ENCODE assay signal across 1 cellular context in the genomic region with DNA sequence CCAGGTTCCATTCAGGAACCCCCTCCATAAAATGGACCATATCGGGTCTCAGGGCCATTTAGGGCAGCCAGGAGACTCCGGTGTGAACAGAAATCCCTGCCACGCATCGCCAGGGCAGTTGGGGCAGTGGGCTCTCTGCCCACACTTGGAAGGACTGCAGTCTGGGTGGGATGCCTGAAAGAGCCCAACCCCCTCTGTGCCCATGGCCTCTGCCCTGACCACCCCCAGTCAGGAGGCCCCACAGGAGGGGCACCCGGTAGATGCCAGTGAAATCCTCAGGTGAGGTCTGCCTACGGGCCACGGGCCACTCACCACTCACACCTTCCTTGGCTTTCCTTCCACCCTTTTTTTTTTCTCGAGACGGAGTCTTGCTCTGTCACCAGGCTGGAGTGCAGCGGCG.
A peak's percentile ranks its signal among the peaks of the same experiment; 100 is the strongest.
TF ChIP-seq lines count a peak whose summit lies in the region.

No MANE protein-coding gene starts in this region.

TF ChIP-seq in K562, 482 proteins besides CTCF, POLR2A, EP300 and RAD21:
- TF ChIP-seq TCF7L2 (IDR thresholded peaks at IDR 0.05; ENCODE audit: low read depth, low read length) (no peak), CHD1 (IDR thresholded peaks at IDR 0.05; ENCODE audit: low read length) (no peak), HEY1 (CRISPR knock-in tag; IDR thresholded peaks at IDR 0.05; ENCODE audit: borderline replicate concordance) (no peak), SUPT5H (IDR thresholded peaks at IDR 0.05) (no peak), MCM2 (IDR thresholded peaks at IDR 0.05; ENCODE audit: low read depth) (no peak), NFYB (IDR thresholded peaks at IDR 0.05; ENCODE audit: extremely low read depth, insufficient read length) (no peak), FOXA1 (IDR thresholded peaks at IDR 0.05; ENCODE audit: borderline replicate concordance) (no peak), E2F3 (CRISPR knock-in tag; IDR thresholded peaks at IDR 0.05) (no peak), ETS2 (tag; IDR thresholded peaks at IDR 0.05; ENCODE audit: borderline replicate concordance, poor library complexity, severe bottlenecking) (no peak), HCFC1 (IDR thresholded peaks at IDR 0.05; ENCODE audit: low read depth, low read length) (no peak), POLR2G (IDR thresholded peaks at IDR 0.05; ENCODE audit: low read depth, low read length) (peak; percentile 66), RBFOX2 (IDR thresholded peaks at IDR 0.05; ENCODE audit: low read depth, low read length) (0 out of 2 replicates have a peak, but pooled peaks have one; percentile 19), KLF10 (CRISPR knock-in tag; IDR thresholded peaks at IDR 0.05) (no peak)
- TF ChIP-seq, protein P1, sequence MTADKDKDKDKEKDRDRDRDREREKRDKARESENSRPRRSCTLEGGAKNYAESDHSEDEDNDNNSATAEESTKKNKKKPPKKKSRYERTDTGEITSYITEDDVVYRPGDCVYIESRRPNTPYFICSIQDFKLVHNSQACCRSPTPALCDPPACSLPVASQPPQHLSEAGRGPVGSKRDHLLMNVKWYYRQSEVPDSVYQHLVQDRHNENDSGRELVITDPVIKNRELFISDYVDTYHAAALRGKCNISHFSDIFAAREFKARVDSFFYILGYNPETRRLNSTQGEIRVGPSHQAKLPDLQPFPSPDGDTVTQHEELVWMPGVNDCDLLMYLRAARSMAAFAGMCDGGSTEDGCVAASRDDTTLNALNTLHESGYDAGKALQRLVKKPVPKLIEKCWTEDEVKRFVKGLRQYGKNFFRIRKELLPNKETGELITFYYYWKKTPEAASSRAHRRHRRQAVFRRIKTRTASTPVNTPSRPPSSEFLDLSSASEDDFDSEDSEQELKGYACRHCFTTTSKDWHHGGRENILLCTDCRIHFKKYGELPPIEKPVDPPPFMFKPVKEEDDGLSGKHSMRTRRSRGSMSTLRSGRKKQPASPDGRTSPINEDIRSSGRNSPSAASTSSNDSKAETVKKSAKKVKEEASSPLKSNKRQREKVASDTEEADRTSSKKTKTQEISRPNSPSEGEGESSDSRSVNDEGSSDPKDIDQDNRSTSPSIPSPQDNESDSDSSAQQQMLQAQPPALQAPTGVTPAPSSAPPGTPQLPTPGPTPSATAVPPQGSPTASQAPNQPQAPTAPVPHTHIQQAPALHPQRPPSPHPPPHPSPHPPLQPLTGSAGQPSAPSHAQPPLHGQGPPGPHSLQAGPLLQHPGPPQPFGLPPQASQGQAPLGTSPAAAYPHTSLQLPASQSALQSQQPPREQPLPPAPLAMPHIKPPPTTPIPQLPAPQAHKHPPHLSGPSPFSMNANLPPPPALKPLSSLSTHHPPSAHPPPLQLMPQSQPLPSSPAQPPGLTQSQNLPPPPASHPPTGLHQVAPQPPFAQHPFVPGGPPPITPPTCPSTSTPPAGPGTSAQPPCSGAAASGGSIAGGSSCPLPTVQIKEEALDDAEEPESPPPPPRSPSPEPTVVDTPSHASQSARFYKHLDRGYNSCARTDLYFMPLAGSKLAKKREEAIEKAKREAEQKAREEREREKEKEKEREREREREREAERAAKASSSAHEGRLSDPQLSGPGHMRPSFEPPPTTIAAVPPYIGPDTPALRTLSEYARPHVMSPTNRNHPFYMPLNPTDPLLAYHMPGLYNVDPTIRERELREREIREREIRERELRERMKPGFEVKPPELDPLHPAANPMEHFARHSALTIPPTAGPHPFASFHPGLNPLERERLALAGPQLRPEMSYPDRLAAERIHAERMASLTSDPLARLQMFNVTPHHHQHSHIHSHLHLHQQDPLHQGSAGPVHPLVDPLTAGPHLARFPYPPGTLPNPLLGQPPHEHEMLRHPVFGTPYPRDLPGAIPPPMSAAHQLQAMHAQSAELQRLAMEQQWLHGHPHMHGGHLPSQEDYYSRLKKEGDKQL (CRISPR knock-in tag; IDR thresholded peaks at IDR 0.05; ENCODE audit: borderline replicate concordance), result no peak
- TF ChIP-seq, protein P2, sequence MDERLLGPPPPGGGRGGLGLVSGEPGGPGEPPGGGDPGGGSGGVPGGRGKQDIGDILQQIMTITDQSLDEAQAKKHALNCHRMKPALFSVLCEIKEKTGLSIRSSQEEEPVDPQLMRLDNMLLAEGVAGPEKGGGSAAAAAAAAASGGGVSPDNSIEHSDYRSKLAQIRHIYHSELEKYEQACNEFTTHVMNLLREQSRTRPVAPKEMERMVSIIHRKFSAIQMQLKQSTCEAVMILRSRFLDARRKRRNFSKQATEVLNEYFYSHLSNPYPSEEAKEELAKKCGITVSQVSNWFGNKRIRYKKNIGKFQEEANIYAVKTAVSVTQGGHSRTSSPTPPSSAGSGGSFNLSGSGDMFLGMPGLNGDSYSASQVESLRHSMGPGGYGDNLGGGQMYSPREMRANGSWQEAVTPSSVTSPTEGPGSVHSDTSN (CRISPR knock-in tag; IDR thresholded peaks at IDR 0.05; ENCODE audit: low read depth), result no peak
- TF ChIP-seq, protein P2 (tag; conservative IDR thresholded peaks at IDR 0.05; ENCODE audit: low read depth), result no peak
- TF ChIP-seq, protein P3, sequence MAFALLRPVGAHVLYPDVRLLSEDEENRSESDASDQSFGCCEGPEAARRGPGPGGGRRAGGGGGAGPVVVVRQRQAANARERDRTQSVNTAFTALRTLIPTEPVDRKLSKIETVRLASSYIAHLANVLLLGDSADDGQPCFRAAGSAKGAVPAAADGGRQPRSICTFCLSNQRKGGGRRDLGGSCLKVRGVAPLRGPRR (CRISPR knock-in tag; IDR thresholded peaks at IDR 0.05), result no peak
TF ChIP-seq in K562: peak in this region for 2.
